26 cellular contexts compared by ENCODE assay signal in the genomic region with DNA sequence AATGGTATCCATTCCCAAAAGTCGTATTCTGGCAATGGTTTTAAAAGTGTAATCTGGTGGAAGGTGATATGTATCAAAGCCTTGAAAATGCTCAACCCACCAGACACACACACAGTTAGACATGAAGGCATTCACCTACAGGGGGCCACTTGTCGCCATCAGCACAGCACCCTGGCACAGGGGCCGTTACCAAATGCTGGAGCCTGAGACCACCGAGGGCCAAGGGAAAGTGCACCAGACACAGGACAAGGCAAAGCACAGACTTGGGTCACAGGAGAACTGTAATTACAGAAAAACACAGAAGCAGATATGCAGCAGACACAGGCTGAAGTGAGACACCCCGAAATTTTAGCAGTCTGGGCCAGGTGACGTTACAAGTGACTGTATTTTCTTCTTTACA.
"Had no signal": no experiment of that assay in that cellular context is flagged by ENCODE, and none has a peak within 500 bp of the region (broad histone marks: within the 10 kb centered on the region; RNA-seq: fewer than 3 reads in every experiment).

No MANE protein-coding gene starts in this region.

- H3K9me3 ChIP-seq: esophagus muscularis mucosa, gastroesophageal sphincter, pancreas, psoas muscle, sigmoid colon, stomach, thoracic aorta, uterus had no signal

- H3K27ac ChIP-seq: epithelial cell of prostate, esophagus muscularis mucosa, gastroesophageal sphincter, pancreas, psoas muscle, sigmoid colon, skin epidermis, stomach, thoracic aorta, uterus had no signal

- H3K27me3 ChIP-seq: esophagus muscularis mucosa, gastroesophageal sphincter, pancreas, sigmoid colon, stomach, uterus had no signal

- DNase-seq: effector memory CD8-positive, alpha-beta T cell; glutamatergic neuron; kidney; left cardiac atrium; left ventricle myocardium superior; mesenchymal stem cell; naive B cell; occipital lobe; pancreas; psoas muscle; retina; sigmoid colon; stimulated activated CD4-positive, alpha-beta T cell treated with anti-CD3 and anti-CD28 coated beads, Interleukin-12 subunit alpha, Interleukin-12 subunit beta, amount 100 ng/mL, for 4 hours; stimulated activated naive CD4-positive, alpha-beta T cell; stomach; substantia nigra; uterus had no signal

- H3K36me3 Mint-ChIP-seq: naive B cell had no signal

- H3K9me3 Mint-ChIP-seq: dendritic cell treated with granulocyte-macrophage colony-stimulating factor and Interleukin-4, amounts not matched to agents 40 ng/mL and 50 ng/mL, for 4 days; effector memory CD8-positive, alpha-beta T cell; naive B cell; nephron; type B pancreatic cell had no signal

- H3K27ac Mint-ChIP-seq: dendritic cell treated with granulocyte-macrophage colony-stimulating factor and Interleukin-4, amounts not matched to agents 40 ng/mL and 50 ng/mL, for 4 days; type B pancreatic cell had no signal

- H3K27me3 Mint-ChIP-seq: dendritic cell treated with granulocyte-macrophage colony-stimulating factor and Interleukin-4, amounts not matched to agents 40 ng/mL and 50 ng/mL, for 4 days; effector memory CD8-positive, alpha-beta T cell; naive B cell; type B pancreatic cell had no signal

- H3K4me3 ChIP-seq: esophagus muscularis mucosa, gastroesophageal sphincter, lung, pancreas, psoas muscle, sigmoid colon, skin epidermis, stomach, thoracic aorta, uterus had no signal

- H3K36me3 ChIP-seq: pancreas, thoracic aorta, uterus had no signal

- H3K4me3 Mint-ChIP-seq: dendritic cell treated with granulocyte-macrophage colony-stimulating factor and Interleukin-4, amounts not matched to agents 40 ng/mL and 50 ng/mL, for 4 days; effector memory CD8-positive, alpha-beta T cell; nephron; type B pancreatic cell had no signal

- H3K4me1 ChIP-seq: pancreas, uterus had no signal

- ATAC-seq: effector memory CD8-positive, alpha-beta T cell; gastroesophageal sphincter; left cardiac atrium; left ventricle myocardium superior; pancreas; psoas muscle had no signal
